8 cellular contexts compared by ENCODE assay signal in genomic region chr6:36873612-36874011, GRCh38. TPM values are rescaled to one million over a fixed set of nuclear protein-coding genes. Genes with fewer than 3 reads are reported as not detected.
A peak's percentile ranks its signal among the peaks of the same experiment; 100 is the strongest.
DNase-seq lines count a peak whose midpoint lies in the region; ATAC-seq and TF ChIP-seq lines count a peak whose summit lies in the region.

No MANE protein-coding gene starts in this region.

- peaks cover 55% of the 10 kb centered on the region for H3K79me2 ChIP-seq in Karpas-422 (ENCODE audit: low read length)

- peak overlapping the region; percentile 89 for H3K4me2 ChIP-seq in Karpas-422 (ENCODE audit: low read depth, low read length, poor library complexity, severe bottlenecking)

- H2AFZ ChIP-seq in Karpas-422 (ENCODE audit: low read length) = no peak overlapping the region

- no peaks in the 10 kb centered on the region for H3K9me3 ChIP-seq in Karpas-422 (ENCODE audit: low read length)
- H3K9me3 ChIP-seq in muscle layer of colon (ENCODE audit: low read length) = no peaks in the 10 kb centered on the region

- DNase-seq in ELR (ENCODE audit: low read depth) = peak; percentile 33
- DNase-seq in Karpas-422 = peak; percentile 56
- DNase-seq in stimulated activated CD8-positive, alpha-beta memory T cell treated with anti-CD3 and anti-CD28 coated beads, Interleukin-4, amount 100 ng/mL, for 48 hours = no peak
- no peak for DNase-seq in DMS153 treated with DMSO at 0.1 percent for 48 hours (lab: John Stamatoyannopoulos, UW; ENCODE audit: unreplicated experiment)
- DNase-seq in germinal center (ENCODE audit: low spot score) = no peak

- H3K27me3 ChIP-seq in Karpas-422 (ENCODE audit: low read length) (no peaks in the 10 kb centered on the region), muscle layer of colon (ENCODE audit: control insufficient read depth in 1 of 2, insufficient read depth in 2 of 2, low read length in 2 of 2) (no peaks in the 10 kb centered on the region)

- peaks cover 63% of the 10 kb centered on the region for H3K4me1 Mint-ChIP-seq in brain

- peak overlapping the region; percentile 95 to 99 (median 97) for H3K4me3 Mint-ChIP-seq in brain

- H4K20me1 ChIP-seq in Karpas-422 (ENCODE audit: insufficient read depth, low read depth, low read length) = no peaks in the 10 kb centered on the region

- no peak for ATAC-seq in HG02798 (IDR thresholded peaks at IDR 0.05; ENCODE audit: poor library complexity, unreplicated experiment)

- H3K9ac ChIP-seq in Karpas-422 (ENCODE audit: low read length) = peak overlapping the region; percentile 77
- peak overlapping the region; percentile 42 for H3K9ac ChIP-seq in muscle layer of colon (ENCODE audit: low read length)

- peak overlapping the region; percentile 81 for H3K4me3 ChIP-seq in Karpas-422 (ENCODE audit: low read length)
- H3K4me3 ChIP-seq in muscle layer of colon (ENCODE audit: low read depth in 1 of 2, low read length in 2 of 2) = peak overlapping the region in 1 of 2 donors; percentile 100

- no peak for TF ChIP-seq CTCF in brain (conservative IDR thresholded peaks at IDR 0.05)

- H3K27ac Mint-ChIP-seq in brain = peak overlapping the region; percentile 99 to 100 (median 100)

- H3K27ac ChIP-seq in Karpas-422 (ENCODE audit: low read length) (peak overlapping the region; percentile 48), muscle layer of colon (ENCODE audit: low read depth, low read length) (no peak overlapping the region)

- no peaks in the 10 kb centered on the region for H3K9me2 ChIP-seq in Karpas-422 (replicated peaks; ENCODE audit: insufficient read depth, low read length)

- peaks cover 0 to 7% (median 0%) of the 10 kb centered on the region in 5 experiments for H3K9me3 Mint-ChIP-seq in brain

- H3K36me3 Mint-ChIP-seq in brain = peaks cover 20% of the 10 kb centered on the region

- H3K27me3 Mint-ChIP-seq in brain = peaks cover 11% of the 10 kb centered on the region

- H3K36me3 ChIP-seq in Karpas-422 (ENCODE audit: insufficient read depth, low read length) (peaks cover 24% of the 10 kb centered on the region; the same call in 1 of the 2 replicates), muscle layer of colon (ENCODE audit: insufficient read depth, low read length) (no peaks in the 10 kb centered on the region)

- peaks cover 23% of the 10 kb centered on the region for H3K4me1 ChIP-seq in Karpas-422 (ENCODE audit: low read length)
- H3K4me1 ChIP-seq in muscle layer of colon (ENCODE audit: insufficient read depth, low read length) = peaks cover 17% of the 10 kb centered on the region

RNA-seq across cellular contexts. Expression of gene PPIL1, which starts 1.0 kb away (rescaled TPM):
- 17.2 and 37.3 TPM in 2 replicates for total RNA-seq in Karpas-422 (2014; rRNA removed; shearing (Covaris generic); ENCODE audit: low replicate concordance)
- polyA plus RNA-seq in brain (ENCODE audit: insufficient read depth, low read depth, low replicate concordance) = 36.9 TPM

RNA-seq across cellular contexts. Expression of gene C6orf89, which starts 12.1 kb away (rescaled TPM):
- total RNA-seq in Karpas-422 (2014; rRNA removed; shearing (Covaris generic); ENCODE audit: low replicate concordance) = 42.9 and 53.1 TPM in 2 replicates
- polyA plus RNA-seq in brain (ENCODE audit: insufficient read depth, low read depth, low replicate concordance) = 72.4 TPM

RNA-seq across cellular contexts. Expression of gene CPNE5, which starts 34.4 kb away (rescaled TPM):
- total RNA-seq in Karpas-422 (2014; rRNA removed; shearing (Covaris generic); ENCODE audit: low replicate concordance) = 0.63 and 2.4 TPM in 2 replicates
- 22.9 TPM for polyA plus RNA-seq in brain (ENCODE audit: insufficient read depth, low read depth, low replicate concordance)

Comparison
In these comparisons a context has a peak if more than half of its experiments do, and no peak if none do; other contexts are left out.
1. DNase-seq: peak in ELR (single experiment) and Karpas-422 (single experiment); none in stimulated activated CD8-positive, alpha-beta memory T cell treated with anti-CD3 and anti-CD28 coated beads, Interleukin-4, amount 100 ng/mL, for 48 hours (single experiment), DMS153 treated with DMSO at 0.1 percent for 48 hours (single experiment) and germinal center (single experiment).